Comparison of ENCODE assay signal across 10 cellular contexts in genomic region chr17:7750321-7750821, GRCh38. TPM values are rescaled to one million over a fixed set of nuclear protein-coding genes. Genes with fewer than 3 reads are reported as not detected.
A peak's percentile ranks its signal among the peaks of the same experiment; 100 is the strongest.
DNase-seq lines count a peak whose midpoint lies in the region; ATAC-seq lines count a peak whose summit lies in the region.
"Had no signal": no experiment of that assay in that cellular context is flagged by ENCODE, and none has a peak within 500 bp of the region (broad histone marks: within the 10 kb centered on the region; RNA-seq: fewer than 3 reads in every experiment).

No MANE protein-coding gene starts in this region.

- peak; percentile 2 for DNase-seq in HK-2 (ENCODE audit: unreplicated experiment)
- DNase-seq in adipocyte (ENCODE audit: low read depth) = peak; percentile 72
- DNase-seq in glomerular visceral epithelial cell (ENCODE audit: extremely low spot score) = peak; percentile 60
- DNase-seq in posterior vena cava (ENCODE audit: low spot score) = no peak
- DNase-seq in NCI-H2171 (lab: John Stamatoyannopoulos, UW) = no peak
- DNase-seq: central memory CD4-positive, alpha-beta T cell; NCI-H1092 treated with DMSO at 0.1 percent for 48 hours had no signal

- H3K4me1 ChIP-seq in ACC112 (ENCODE audit: control insufficient read depth, insufficient read depth, low read length, unreplicated experiment) (peaks cover 43% of the 10 kb centered on the region), adipocyte (ENCODE audit: control insufficient read depth, insufficient read depth, low read length) (peaks cover 56% of the 10 kb centered on the region)

- peak overlapping the region; percentile 58 for H2AFZ ChIP-seq in ACC112 (ENCODE audit: low read length, unreplicated experiment)

- peak overlapping the region; percentile 52 for H3K9ac ChIP-seq in adipocyte (ENCODE audit: low read length)

- ATAC-seq in HG03469 (IDR thresholded peaks at IDR 0.05; ENCODE audit: unreplicated experiment) = no peak
- ATAC-seq in HG02938 (IDR thresholded peaks at IDR 0.05; ENCODE audit: unreplicated experiment) = no peak

- H3K4me3 ChIP-seq in ACC112 (ENCODE audit: low read depth, low read length) (peak overlapping the region; percentile 33; the same call in 1 of the 2 replicates), adipocyte (ENCODE audit: low read length) (peak overlapping the region; percentile 37)

- intact Hi-C loops in posterior vena cava (cut with DNase I) = no loop called here

- H3K9me3 ChIP-seq in adipocyte (ENCODE audit: control insufficient read depth, low read length) = peaks cover 5% of the 10 kb centered on the region

- peak overlapping the region; percentile 75 for H3K27ac ChIP-seq in ACC112 (ENCODE audit: low read depth, low read length)

- H3K79me2 ChIP-seq in ACC112 (ENCODE audit: control insufficient read depth, insufficient read depth, low read length, unreplicated experiment) = no peaks in the 10 kb centered on the region

- H3K27me3 ChIP-seq in ACC112 (ENCODE audit: insufficient read depth, low read length) = no peaks in the 10 kb centered on the region
- H3K27me3 ChIP-seq in adipocyte (replicated peaks; ENCODE audit: control insufficient read depth, insufficient read depth, low read length) = no peaks in the 10 kb centered on the region

- H3K36me3 ChIP-seq in ACC112 (ENCODE audit: insufficient read depth, low read length) (no peaks in the 10 kb centered on the region), adipocyte (ENCODE audit: control insufficient read depth, insufficient read depth, low read length, severe bottlenecking) (no peaks in the 10 kb centered on the region)

RNA-seq across cellular contexts. Expression of gene DNAH2, which starts 32.8 kb away (rescaled TPM):
- 1 to 10 TPM in 1 of 2 donors, under 1 TPM in 1; 0.19 to 1.3 TPM for total RNA-seq in posterior vena cava

RNA-seq across cellular contexts. Expression of gene EFNB3, which starts 45.4 kb away (rescaled TPM):
- under 1 TPM; 0.19 to 0.42 TPM for total RNA-seq in posterior vena cava

Comparison
In these comparisons a context has a peak if more than half of its experiments do, and no peak if none do; other contexts are left out.
1. DNase-seq: peak in HK-2 (single experiment), adipocyte (single experiment) and glomerular visceral epithelial cell (single experiment); none in posterior vena cava (single experiment) and NCI-H2171 (single experiment).